1 cellular context compared by ENCODE assay signal in the genomic region with DNA sequence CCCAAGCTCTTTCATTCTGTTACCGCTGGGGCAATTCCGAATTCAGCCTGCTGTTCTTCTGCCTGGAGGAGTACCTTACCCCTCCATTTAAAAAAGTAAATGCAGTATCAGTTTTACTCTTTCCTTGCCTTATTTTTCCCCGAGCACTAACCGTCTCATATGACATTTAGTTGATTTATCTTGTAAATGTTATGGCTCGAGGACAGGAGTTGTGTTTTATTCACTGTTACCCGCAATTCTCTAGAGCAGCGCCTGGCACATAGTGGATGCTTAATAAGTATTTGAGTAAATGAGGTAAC.
TF ChIP-seq lines count a peak whose summit lies in the region.

No MANE protein-coding gene starts in this region.

TF ChIP-seq in HEK293, 187 proteins besides CTCF, POLR2A, EP300 and RAD21 (continued from another document):
- TF ChIP-seq ZNF747 (tag by site-specific recombination; IDR thresholded peaks at IDR 0.05) (no peak), ZNF843 (tag by site-specific recombination; IDR thresholded peaks at IDR 0.05) (no peak), ZNF600 (tag by site-specific recombination; IDR thresholded peaks at IDR 0.05) (peak; percentile 32; the same call in 1 of the 2 replicates), SP2 (tag by site-specific recombination; IDR thresholded peaks at IDR 0.05) (no peak), ZNF510 (tag by site-specific recombination; IDR thresholded peaks at IDR 0.05; ENCODE audit: insufficient replicate concordance) (no peak), ZNF416 (tag by site-specific recombination; IDR thresholded peaks at IDR 0.05) (no peak), ZBTB17 (tag by site-specific recombination; IDR thresholded peaks at IDR 0.05) (no peak; the same call in 1 of the 2 replicates), ZNF670 (tag by site-specific recombination; IDR thresholded peaks at IDR 0.05; ENCODE audit: low read depth) (no peak), ZNF394 (tag by site-specific recombination; IDR thresholded peaks at IDR 0.05; ENCODE audit: borderline replicate concordance) (peak; percentile 12; the same call in 1 of the 2 replicates), ZNF211 (tag by site-specific recombination; IDR thresholded peaks at IDR 0.05; ENCODE audit: low read depth) (no peak), RBAK (tag by site-specific recombination; IDR thresholded peaks at IDR 0.05) (no peak), ZNF174 (tag by site-specific recombination; IDR thresholded peaks at IDR 0.05) (no peak), ZBTB48 (tag by site-specific recombination; IDR thresholded peaks at IDR 0.05) (no peak), SP3 (tag by site-specific recombination; IDR thresholded peaks at IDR 0.05) (0 out of 2 replicates have a peak, but pooled peaks have one; percentile 23), ZNF341 (tag by site-specific recombination; IDR thresholded peaks at IDR 0.05; ENCODE audit: low read depth) (peak; percentile 85), ZNF561 (tag by site-specific recombination; IDR thresholded peaks at IDR 0.05; ENCODE audit: borderline replicate concordance) (no peak), ZNF639 (tag by site-specific recombination; IDR thresholded peaks at IDR 0.05) (no peak), PRDM6 (tag by site-specific recombination; IDR thresholded peaks at IDR 0.05) (peak; percentile 46; the same call in 1 of the 2 replicates), ZNF266 (tag by site-specific recombination; IDR thresholded peaks at IDR 0.05; ENCODE audit: low read depth) (no peak)
- TF ChIP-seq, protein P1, sequence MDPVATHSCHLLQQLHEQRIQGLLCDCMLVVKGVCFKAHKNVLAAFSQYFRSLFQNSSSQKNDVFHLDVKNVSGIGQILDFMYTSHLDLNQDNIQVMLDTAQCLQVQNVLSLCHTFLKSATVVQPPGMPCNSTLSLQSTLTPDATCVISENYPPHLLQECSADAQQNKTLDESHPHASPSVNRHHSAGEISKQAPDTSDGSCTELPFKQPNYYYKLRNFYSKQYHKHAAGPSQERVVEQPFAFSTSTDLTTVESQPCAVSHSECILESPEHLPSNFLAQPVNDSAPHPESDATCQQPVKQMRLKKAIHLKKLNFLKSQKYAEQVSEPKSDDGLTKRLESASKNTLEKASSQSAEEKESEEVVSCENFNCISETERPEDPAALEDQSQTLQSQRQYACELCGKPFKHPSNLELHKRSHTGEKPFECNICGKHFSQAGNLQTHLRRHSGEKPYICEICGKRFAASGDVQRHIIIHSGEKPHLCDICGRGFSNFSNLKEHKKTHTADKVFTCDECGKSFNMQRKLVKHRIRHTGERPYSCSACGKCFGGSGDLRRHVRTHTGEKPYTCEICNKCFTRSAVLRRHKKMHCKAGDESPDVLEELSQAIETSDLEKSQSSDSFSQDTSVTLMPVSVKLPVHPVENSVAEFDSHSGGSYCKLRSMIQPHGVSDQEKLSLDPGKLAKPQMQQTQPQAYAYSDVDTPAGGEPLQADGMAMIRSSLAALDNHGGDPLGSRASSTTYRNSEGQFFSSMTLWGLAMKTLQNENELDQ (tag by site-specific recombination; IDR thresholded peaks at IDR 0.05; ENCODE audit: low read depth), result no peak
- TF ChIP-seq, protein P2, sequence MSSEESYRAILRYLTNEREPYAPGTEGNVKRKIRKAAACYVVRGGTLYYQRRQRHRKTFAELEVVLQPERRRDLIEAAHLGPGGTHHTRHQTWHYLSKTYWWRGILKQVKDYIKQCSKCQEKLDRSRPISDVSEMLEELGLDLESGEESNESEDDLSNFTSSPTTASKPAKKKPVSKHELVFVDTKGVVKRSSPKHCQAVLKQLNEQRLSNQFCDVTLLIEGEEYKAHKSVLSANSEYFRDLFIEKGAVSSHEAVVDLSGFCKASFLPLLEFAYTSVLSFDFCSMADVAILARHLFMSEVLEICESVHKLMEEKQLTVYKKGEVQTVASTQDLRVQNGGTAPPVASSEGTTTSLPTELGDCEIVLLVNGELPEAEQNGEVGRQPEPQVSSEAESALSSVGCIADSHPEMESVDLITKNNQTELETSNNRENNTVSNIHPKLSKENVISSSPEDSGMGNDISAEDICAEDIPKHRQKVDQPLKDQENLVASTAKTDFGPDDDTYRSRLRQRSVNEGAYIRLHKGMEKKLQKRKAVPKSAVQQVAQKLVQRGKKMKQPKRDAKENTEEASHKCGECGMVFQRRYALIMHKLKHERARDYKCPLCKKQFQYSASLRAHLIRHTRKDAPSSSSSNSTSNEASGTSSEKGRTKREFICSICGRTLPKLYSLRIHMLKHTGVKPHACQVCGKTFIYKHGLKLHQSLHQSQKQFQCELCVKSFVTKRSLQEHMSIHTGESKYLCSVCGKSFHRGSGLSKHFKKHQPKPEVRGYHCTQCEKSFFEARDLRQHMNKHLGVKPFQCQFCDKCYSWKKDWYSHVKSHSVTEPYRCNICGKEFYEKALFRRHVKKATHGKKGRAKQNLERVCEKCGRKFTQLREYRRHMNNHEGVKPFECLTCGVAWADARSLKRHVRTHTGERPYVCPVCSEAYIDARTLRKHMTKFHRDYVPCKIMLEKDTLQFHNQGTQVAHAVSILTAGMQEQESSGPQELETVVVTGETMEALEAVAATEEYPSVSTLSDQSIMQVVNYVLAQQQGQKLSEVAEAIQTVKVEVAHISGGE (tag by site-specific recombination; conservative IDR thresholded peaks at IDR 0.05; ENCODE audit: low read depth), result no peak
